8 cellular contexts compared by ENCODE assay signal in genomic region chr11:3855808-3856491, GRCh38. TPM values are rescaled to one million over a fixed set of nuclear protein-coding genes. Genes with fewer than 3 reads are reported as not detected.
DNase-seq lines count a peak whose midpoint lies in the region; ATAC-seq and TF ChIP-seq lines count a peak whose summit lies in the region.

No MANE protein-coding gene starts in this region.

- H3F3A ChIP-seq in DOHH2 (ENCODE audit: control insufficient read depth, insufficient read depth) = no peaks in the 10 kb centered on the region

- TF ChIP-seq CTCF in DOHH2 (IDR thresholded peaks at IDR 0.05; ENCODE audit: low read depth, low read length, poor library complexity, severe bottlenecking) (no peak), tibial artery (IDR thresholded peaks at IDR 0.05) (no peak)

- H3K9me3 ChIP-seq in DOHH2 (ENCODE audit: control insufficient read depth, insufficient read depth, low read length) (no peaks in the 10 kb centered on the region), endocrine pancreas (ENCODE audit: control insufficient read depth, low read length) (no peaks in the 10 kb centered on the region), mesodermal cell (ENCODE audit: control insufficient read depth, low read length) (no peaks in the 10 kb centered on the region), tibial artery (no peaks in the 10 kb centered on the region)

- peak; percentile 59 for DNase-seq in activated CD4-positive, CD25-positive, alpha-beta regulatory T cell treated with anti-CD3 and anti-CD28 coated beads, Interleukin-2, amount 50 U/mL, for 72 hours
- DNase-seq in tibial artery (peak; percentile 54 to 77), NCI-H1048 (lab: John Stamatoyannopoulos, UW) (no peak)

- H3K4me2 ChIP-seq in DOHH2 (ENCODE audit: low read length) = peak overlapping the region; percentile 84

- TF ChIP-seq EP300 in Ishikawa (IDR thresholded peaks at IDR 0.05; ENCODE audit: borderline replicate concordance) = no peak

- H3K36me3 ChIP-seq in DOHH2 (ENCODE audit: control insufficient read depth, low read length) = no peaks in the 10 kb centered on the region
- no peaks in the 10 kb centered on the region for H3K36me3 ChIP-seq in endocrine pancreas (ENCODE audit: control insufficient read depth, insufficient read depth, low read length)
- no peaks in the 10 kb centered on the region for H3K36me3 ChIP-seq in mesodermal cell (ENCODE audit: control insufficient read depth, insufficient read depth, low read length)
- H3K36me3 ChIP-seq in tibial artery = no peaks in the 10 kb centered on the region

- TF ChIP-seq RAD21 in Ishikawa (IDR thresholded peaks at IDR 0.05; ENCODE audit: low read depth) = no peak

- peak overlapping the region; percentile 86 for H3K9ac ChIP-seq in endocrine pancreas (ENCODE audit: control insufficient read depth, insufficient read depth, low read length)

- H3K27me3 ChIP-seq in DOHH2 (ENCODE audit: control insufficient read depth, low read length) (no peaks in the 10 kb centered on the region), endocrine pancreas (ENCODE audit: control insufficient read depth, insufficient read depth, low read length) (no peaks in the 10 kb centered on the region), tibial artery (no peaks in the 10 kb centered on the region)

- WGBS in mesodermal cell (ENCODE audit: insufficient coverage in 2 of 2), 2 experiments = 11 to 14% methylated on average over 25 to 39 of the region's 40 CpGs

- H3K27ac ChIP-seq in DOHH2 (ENCODE audit: low read depth, low read length) = no peak overlapping the region; the same call in 1 of the 2 replicates
- H3K27ac ChIP-seq in mesodermal cell (ENCODE audit: low read depth, low read length, severe bottlenecking) = peak overlapping the region; percentile 36
- H3K27ac ChIP-seq in tibial artery = peak overlapping the region; percentile 93 to 98

- H4K20me1 ChIP-seq in DOHH2 (ENCODE audit: control insufficient read depth, insufficient read depth, low read depth, low read length) = no peaks in the 10 kb centered on the region

- ATAC-seq in GM21528 (IDR thresholded peaks at IDR 0.05; ENCODE audit: low FRiP score, unreplicated experiment) = peak; percentile 18

- H3K4me3 ChIP-seq in DOHH2 (ENCODE audit: low read length) = peak overlapping the region; percentile 86
- H3K4me3 ChIP-seq in endocrine pancreas (ENCODE audit: control insufficient read depth, insufficient read depth, low read length) = peak overlapping the region; percentile 37
- H3K4me3 ChIP-seq in mesodermal cell (ENCODE audit: extremely low read depth, insufficient read depth, low read length, poor library complexity, severe bottlenecking) = peak overlapping the region; percentile 67
- H3K4me3 ChIP-seq in tibial artery = peak overlapping the region; percentile 89 to 93

- H3K4me1 ChIP-seq in DOHH2 (ENCODE audit: control insufficient read depth, low read length) (peaks cover 73% of the 10 kb centered on the region), endocrine pancreas (ENCODE audit: control insufficient read depth, insufficient read depth, low read length) (no peaks in the 10 kb centered on the region), mesodermal cell (ENCODE audit: control insufficient read depth, insufficient read depth, low read length, poor library complexity, severe bottlenecking) (peaks cover 25% of the 10 kb centered on the region), tibial artery (peaks cover 0 to 53% (median 46%) of the 10 kb centered on the region in 4 donors)

- H3K9me2 ChIP-seq in DOHH2 (replicated peaks; ENCODE audit: control insufficient read depth, low read length) = no peaks in the 10 kb centered on the region

- intact Hi-C loops in tibial artery (cut with DNase I; ENCODE audit: low total_unique reads) = loop anchor here (2.0 to 5.0 kb wide), 2 partner anchors 91 to 217 kb away; no protein-coding TSS in a partner anchor

- H3K79me2 ChIP-seq in DOHH2 (ENCODE audit: control insufficient read depth, low read length) = peaks cover 50% of the 10 kb centered on the region

TF ChIP-seq in Ishikawa, 13 proteins besides CTCF, POLR2A, EP300 and RAD21:
- TF ChIP-seq ZBTB7A (IDR thresholded peaks at IDR 0.05; ENCODE audit: low read depth) (peak; percentile 22; the same call in 1 of the 2 replicates), FOXM1 (IDR thresholded peaks at IDR 0.05; ENCODE audit: borderline replicate concordance, low read depth) (no peak), TCF12 (IDR thresholded peaks at IDR 0.05; ENCODE audit: low read depth) (0 out of 2 replicates have a peak, but pooled peaks have one; percentile 26), MAX (IDR thresholded peaks at IDR 0.05) (no peak; the same call in 1 of the 2 replicates)

RNA-seq across cellular contexts. Expression of gene STIM1, which starts 0.5 kb away (rescaled TPM):
- 37.3 TPM for polyA plus RNA-seq in mesodermal cell (2013, experiment 1 of 2)
- polyA plus RNA-seq in mesodermal cell (2013, experiment 2 of 2) = 28.3 TPM

RNA-seq across cellular contexts. Expression of gene RHOG, which starts 15.2 kb away (rescaled TPM):
- 56.3 TPM for polyA plus RNA-seq in mesodermal cell (2013, experiment 1 of 2)
- 44.0 TPM for polyA plus RNA-seq in mesodermal cell (2013, experiment 2 of 2)

RNA-seq across cellular contexts. Expression of gene PGAP2, which starts 47.6 kb away (rescaled TPM):
- polyA plus RNA-seq in mesodermal cell (2013, experiment 1 of 2) = 16.4 TPM
- polyA plus RNA-seq in mesodermal cell (2013, experiment 2 of 2) = 13.2 TPM

RNA-seq across cellular contexts. Expression of gene NUP98, which starts 58.6 kb away (rescaled TPM):
- 71.2 TPM for polyA plus RNA-seq in mesodermal cell (2013, experiment 1 of 2)
- 61.0 TPM for polyA plus RNA-seq in mesodermal cell (2013, experiment 2 of 2)

Comparison
In these comparisons a context has a peak if more than half of its experiments do, and no peak if none do; other contexts are left out.
1. H3K4me3 ChIP-seq: peak in every context shown above with its lines; median percentile 91 in tibial artery; 86 in DOHH2; 67 in mesodermal cell; 37 in endocrine pancreas.